26 cellular contexts compared by ENCODE assay signal in genomic region chr6:163888030-163888819, GRCh38.
"Had no signal": no experiment of that assay in that cellular context is flagged by ENCODE, and none has a peak within 500 bp of the region (broad histone marks: within the 10 kb centered on the region; RNA-seq: fewer than 3 reads in every experiment).

No MANE protein-coding gene starts in this region.

- H3K4me2 ChIP-seq: SK-N-SH had no signal

- H3K4me3 ChIP-seq: Peyer's patch, SJCRH30 had no signal

- H3K9ac ChIP-seq: SK-N-SH had no signal

- H3K9me3 ChIP-seq: Peyer's patch, SK-N-SH had no signal

- H3K27ac ChIP-seq: Peyer's patch, RWPE1, SJCRH30, VCaP had no signal

- H3K4me1 ChIP-seq: Peyer's patch had no signal

- H3K27me3 ChIP-seq: Peyer's patch, SJCRH30 had no signal

- ATAC-seq: activated CD4-positive, alpha-beta T cell treated with anti-CD3 and anti-CD28 coated beads for 36 hours; activated CD8-positive, alpha-beta T cell treated with anti-CD3 and anti-CD28 coated beads for 36 hours; activated T-cell treated with anti-CD3 and anti-CD28 coated beads, Interleukin-2, amount 50 U/mL, for 72 hours had no signal

- FAIRE-seq: colon had no signal

- DNase-seq: activated CD4-positive, alpha-beta T cell treated with anti-CD3 and anti-CD28 coated beads for 36 hours; activated CD8-positive, alpha-beta memory T cell treated with anti-CD3 and anti-CD28 coated beads, Interleukin-2, amount 50 U/mL, for 4 hours; activated CD8-positive, alpha-beta T cell treated with anti-CD3 and anti-CD28 coated beads for 36 hours; activated gamma-delta T cell treated with Interleukin-2 at 50 U/mL for 16 hours; activated naive CD4-positive, alpha-beta T cell treated with anti-CD3 and anti-CD28 coated beads, Interleukin-2, amount 10 ng/mL, durations not matched to agents 7 days and 5 days; activated naive CD8-positive, alpha-beta T cell treated with anti-CD3 and anti-CD28 coated beads for 36 hours; activated T-cell treated with anti-CD3 and anti-CD28 coated beads, Interleukin-2, amount 50 U/mL, for 72 hours; cerebellar nuclear complex; NCI-H1092; NCI-H1417 treated with DMSO at 0.1 percent for 48 hours; NCI-H1694; NCI-H2029; NCI-H2107; NCI-H2171 treated with DMSO at 0.1 percent for 48 hours; NCI-H345; NCI-H510A; NCI-H526 treated with DMSO at 0.1 percent for 48 hours; NK-92 treated with Interleukin-12 subunit alpha and Interleukin-12 subunit beta, amount 100 ng/mL, for 24 hours; Peyer's patch; Right ventricle myocardium superior; SJCRH30; SK-N-SH; T-helper 1 cell had no signal

- H3K36me3 ChIP-seq: Peyer's patch, SJCRH30 had no signal
